In genomic region chrX:49210406-49210805, GRCh38 we compare ENCODE assay signal across 30 cellular contexts.
"Had no signal": no experiment of that assay in that cellular context is flagged by ENCODE, and none has a peak within 500 bp of the region (broad histone marks: within the 10 kb centered on the region; RNA-seq: fewer than 3 reads in every experiment).

No MANE protein-coding gene starts in this region.

- H3K27me3 Mint-ChIP-seq: activated B cell treated with CpG ODN at 0.5 μM for 24 hours; activated CD4-positive, alpha-beta memory T cell treated with anti-CD3 and anti-CD28 coated beads for 36 hours; activated CD4-positive, alpha-beta T cell treated with anti-CD3 and anti-CD28 coated beads for 36 hours; activated CD4-positive, alpha-beta T cell treated with anti-CD3 and anti-CD28 coated beads, Interleukin-2, amount 10 ng/mL, durations not matched to agents 24 days and 14 days; activated CD4-positive, alpha-beta T cell treated with anti-CD3 and anti-CD28 coated beads, Interleukin-2, amount 10 ng/mL, durations not matched to agents 7 days and 5 days; activated CD8-positive, alpha-beta memory T cell treated with anti-CD3 and anti-CD28 coated beads, Interleukin-2, amount 10 ng/mL, durations not matched to agents 7 days and 5 days; activated CD8-positive, alpha-beta T cell treated with anti-CD3 and anti-CD28 coated beads for 36 hours; T-cell had no signal

- H3K4me1 Mint-ChIP-seq: activated B cell treated with CpG ODN at 0.5 μM for 24 hours; activated CD4-positive, alpha-beta memory T cell treated with anti-CD3 and anti-CD28 coated beads, Interleukin-2, amount 10 ng/mL, durations not matched to agents 7 days and 5 days; activated CD4-positive, alpha-beta T cell treated with anti-CD3 and anti-CD28 coated beads for 36 hours; activated CD4-positive, alpha-beta T cell treated with anti-CD3 and anti-CD28 coated beads, Interleukin-2, amount 10 ng/mL, durations not matched to agents 24 days and 14 days; activated CD4-positive, alpha-beta T cell treated with anti-CD3 and anti-CD28 coated beads, Interleukin-2, amount 10 ng/mL, durations not matched to agents 7 days and 5 days; activated CD8-positive, alpha-beta memory T cell treated with anti-CD3 and anti-CD28 coated beads, Interleukin-2, amount 10 ng/mL, durations not matched to agents 7 days and 5 days; T-cell; T-helper 17 cell; WTC11 had no signal

- DNase-seq: activated B cell treated with CpG ODN at 0.5 μM for 24 hours; activated CD4-positive, alpha-beta memory T cell treated with anti-CD3 and anti-CD28 coated beads for 36 hours; activated CD4-positive, alpha-beta memory T cell treated with anti-CD3 and anti-CD28 coated beads, Interleukin-2, amount 10 ng/mL, durations not matched to agents 7 days and 5 days; activated CD4-positive, alpha-beta T cell treated with anti-CD3 and anti-CD28 coated beads for 1 hour; activated CD4-positive, alpha-beta T cell treated with anti-CD3 and anti-CD28 coated beads for 4 hours; activated CD4-positive, alpha-beta T cell treated with anti-CD3 and anti-CD28 coated beads for 48 hours; activated CD4-positive, alpha-beta T cell treated with anti-CD3 and anti-CD28 coated beads, Interleukin-2, amount 10 ng/mL, durations not matched to agents 24 days and 14 days; activated CD4-positive, alpha-beta T cell treated with anti-CD3 and anti-CD28 coated beads, Interleukin-2, amount 10 ng/mL, durations not matched to agents 7 days and 5 days; activated CD4-positive, alpha-beta T cell treated with anti-CD3 and anti-CD28 coated beads, Interleukin-2, amount 50 U/mL, for 1 hour; activated CD4-positive, alpha-beta T cell treated with anti-CD3 and anti-CD28 coated beads, Interleukin-2, amount 50 U/mL, for 4 hours; activated CD4-positive, alpha-beta T cell treated with anti-CD3 and anti-CD28 coated beads, Interleukin-2, amount 50 U/mL, for 48 hours; activated CD4-positive, CD25-positive, alpha-beta regulatory T cell; activated CD4-positive, CD25-positive, alpha-beta regulatory T cell treated with anti-CD3 and anti-CD28 coated beads, Interleukin-2, amount 50 U/mL, for 72 hours; activated CD8-positive, alpha-beta memory T cell treated with anti-CD3 and anti-CD28 coated beads for 24 hours; activated CD8-positive, alpha-beta memory T cell treated with anti-CD3 and anti-CD28 coated beads, Interleukin-2, amount 10 ng/mL, durations not matched to agents 7 days and 5 days; activated CD8-positive, alpha-beta memory T cell treated with anti-CD3 and anti-CD28 coated beads, Interleukin-2, amount 50 U/mL, for 4 hours; activated CD8-positive, alpha-beta memory T cell treated with anti-CD3 and anti-CD28 coated beads, Interleukin-2, amount 50 U/mL, for 48 hours; activated T-cell treated with anti-CD3 and anti-CD28 coated beads for 4 hours; T-cell; T-helper 1 cell; T-helper 17 cell; T-helper 2 cell; T-helper 9 cell; T1000 had no signal

- H3K4me3 Mint-ChIP-seq: activated B cell treated with CpG ODN at 0.5 μM for 24 hours; activated CD4-positive, alpha-beta memory T cell treated with anti-CD3 and anti-CD28 coated beads for 36 hours; activated CD4-positive, alpha-beta memory T cell treated with anti-CD3 and anti-CD28 coated beads, Interleukin-2, amount 10 ng/mL, durations not matched to agents 7 days and 5 days; activated CD4-positive, alpha-beta T cell treated with anti-CD3 and anti-CD28 coated beads for 36 hours; activated CD4-positive, alpha-beta T cell treated with anti-CD3 and anti-CD28 coated beads, Interleukin-2, amount 10 ng/mL, durations not matched to agents 24 days and 14 days; activated CD4-positive, alpha-beta T cell treated with anti-CD3 and anti-CD28 coated beads, Interleukin-2, amount 10 ng/mL, durations not matched to agents 7 days and 5 days; activated CD8-positive, alpha-beta memory T cell treated with anti-CD3 and anti-CD28 coated beads, Interleukin-2, amount 10 ng/mL, durations not matched to agents 7 days and 5 days; T-cell; T-helper 1 cell treated with Interleukin-12 subunit alpha and Interleukin-12 subunit beta and Interleukin-4 antibody, amounts not matched to agents 30 μg/mL and 1 μg/mL, for 36 hours; T-helper 17 cell; T-helper 2 cell treated with Interferon-gamma antibody and Interleukin-4, amounts not matched to agents 5 μg/mL and 100 μg/mL, for 36 hours had no signal

- H3K36me3 Mint-ChIP-seq: activated CD4-positive, alpha-beta memory T cell treated with anti-CD3 and anti-CD28 coated beads for 36 hours; activated CD8-positive, alpha-beta memory T cell treated with anti-CD3 and anti-CD28 coated beads, Interleukin-2, amount 10 ng/mL, durations not matched to agents 7 days and 5 days; T-cell; WTC11 had no signal

- H3K9me3 Mint-ChIP-seq: activated B cell treated with CpG ODN at 0.5 μM for 24 hours; activated CD4-positive, alpha-beta memory T cell treated with anti-CD3 and anti-CD28 coated beads for 36 hours; activated CD4-positive, alpha-beta memory T cell treated with anti-CD3 and anti-CD28 coated beads, Interleukin-2, amount 10 ng/mL, durations not matched to agents 7 days and 5 days; activated CD4-positive, alpha-beta T cell treated with anti-CD3 and anti-CD28 coated beads, Interleukin-2, amount 10 ng/mL, durations not matched to agents 24 days and 14 days; activated CD4-positive, alpha-beta T cell treated with anti-CD3 and anti-CD28 coated beads, Interleukin-2, amount 10 ng/mL, durations not matched to agents 7 days and 5 days; activated CD8-positive, alpha-beta T cell treated with anti-CD3 and anti-CD28 coated beads for 36 hours; T-helper 1 cell treated with Interleukin-12 subunit alpha and Interleukin-12 subunit beta and Interleukin-4 antibody, amounts not matched to agents 30 μg/mL and 1 μg/mL, for 36 hours; T-helper 2 cell treated with Interferon-gamma antibody and Interleukin-4, amounts not matched to agents 5 μg/mL and 100 μg/mL, for 36 hours had no signal

- H3K27ac Mint-ChIP-seq: activated B cell treated with CpG ODN at 0.5 μM for 24 hours; activated CD4-positive, alpha-beta memory T cell treated with anti-CD3 and anti-CD28 coated beads for 36 hours; activated CD4-positive, alpha-beta memory T cell treated with anti-CD3 and anti-CD28 coated beads, Interleukin-2, amount 10 ng/mL, durations not matched to agents 7 days and 5 days; activated CD4-positive, alpha-beta T cell treated with anti-CD3 and anti-CD28 coated beads for 36 hours; activated CD4-positive, alpha-beta T cell treated with anti-CD3 and anti-CD28 coated beads, Interleukin-2, amount 10 ng/mL, durations not matched to agents 24 days and 14 days; activated CD4-positive, alpha-beta T cell treated with anti-CD3 and anti-CD28 coated beads, Interleukin-2, amount 10 ng/mL, durations not matched to agents 7 days and 5 days; activated CD8-positive, alpha-beta memory T cell treated with anti-CD3 and anti-CD28 coated beads, Interleukin-2, amount 10 ng/mL, durations not matched to agents 7 days and 5 days; activated CD8-positive, alpha-beta T cell treated with anti-CD3 and anti-CD28 coated beads for 36 hours; activated CD8-positive, alpha-beta T cell treated with anti-CD3 and anti-CD28 coated beads, Interleukin-2, amount 10 ng/mL, durations not matched to agents 7 days and 5 days; T-cell; T-helper 1 cell treated with Interleukin-12 subunit alpha and Interleukin-12 subunit beta and Interleukin-4 antibody, amounts not matched to agents 30 μg/mL and 1 μg/mL, for 36 hours; T-helper 17 cell; T-helper 2 cell treated with Interferon-gamma antibody and Interleukin-4, amounts not matched to agents 5 μg/mL and 100 μg/mL, for 36 hours; WTC11 had no signal
